Comparison of ENCODE assay signal across 8 cellular contexts in the genomic region with DNA sequence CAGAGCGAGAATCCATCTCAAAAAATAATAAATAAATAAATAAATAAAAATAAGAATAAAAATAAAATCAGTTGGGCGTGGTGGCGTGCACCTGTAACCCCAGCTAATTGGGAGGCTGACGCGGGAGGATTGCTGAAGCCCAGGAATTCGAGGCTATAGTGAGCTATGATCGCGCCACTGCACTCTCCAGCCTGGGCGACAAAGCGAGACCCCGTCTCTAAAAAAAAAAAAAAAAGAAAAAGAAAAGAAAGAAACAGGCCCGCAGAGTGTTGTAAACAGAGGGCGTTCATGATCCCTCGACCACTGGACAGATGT. TPM values are rescaled to one million over a fixed set of nuclear protein-coding genes. Genes with fewer than 3 reads are reported as not detected.
DNase-seq lines count a peak whose midpoint lies in the region; ATAC-seq and TF ChIP-seq lines count a peak whose summit lies in the region.

No MANE protein-coding gene starts in this region.

- POLR2A ChIA-PET in HCT116 (lab: Charles Lee), result interaction anchor here (0.7 to 2.4 kb wide), 10 partner anchors 10 to 996 kb away, joined by 3 to 14 read pairs (median 4); a partner anchor contains a TSS
- POLR2A ChIA-PET in activated CD4-positive, alpha-beta memory T cell treated with anti-CD3 and anti-CD28 coated beads, Interleukin-2, amount 10 ng/mL, durations not matched to agents 7 days and 5 days (lab: Charles Lee), result interaction anchor here (0.8 to 2.9 kb wide), 16 partner anchors 9 to 230 kb away, joined by 3 to 25 read pairs (median 5); a partner anchor contains a TSS

- RAD21 ChIA-PET in HCT116 (lab: Charles Lee; ENCODE audit: low non-redundant PET in 1 of 2, low total read pairs in 2 of 2, uncharacterized antibody in 2 of 2, unreplicated experiment in 2 of 2), result interaction anchor here (0.6 to 1.4 kb wide), 5 partner anchors 10 to 110 kb away, joined by 3 to 5 read pairs (median 3); no protein-coding TSS in a partner anchor

- no peak for TF ChIP-seq CTCF in HCT116 (IDR thresholded peaks at IDR 0.05 in 2 of 3, conservative IDR thresholded peaks at IDR 0.05 in 1 of 3; ENCODE audit: borderline replicate concordance in 1 of 3, insufficient read depth in 1 of 3, low read depth in 2 of 3, low read length in 2 of 3)

- peaks cover 5 to 13% of the 10 kb centered on the region in 2 experiments; a peak in 2 of 4 replicates for H3K36me3 ChIP-seq in HCT116 (ENCODE audit: control insufficient read depth in 1 of 2, insufficient read depth in 2 of 2, low read length in 2 of 2)

- no peaks in the 10 kb centered on the region for H4K20me1 ChIP-seq in HCT116 (ENCODE audit: insufficient read depth)

- H3K27ac Mint-ChIP-seq in activated CD4-positive, alpha-beta memory T cell treated with anti-CD3 and anti-CD28 coated beads, Interleukin-2, amount 10 ng/mL, durations not matched to agents 7 days and 5 days, result peak overlapping the region; percentile 76
- H3K27ac Mint-ChIP-seq in stimulated activated effector memory CD8-positive, alpha-beta T cell treated with anti-CD3 and anti-CD28 coated beads, Interleukin-12 subunit alpha, Interleukin-12 subunit beta, amount 100 ng/mL, for 72 hours, result peak overlapping the region; percentile 87

- no peaks in the 10 kb centered on the region for H3K27me3 ChIP-seq in HCT116 (ENCODE audit: insufficient read depth, low read length)

- peaks cover 17% of the 10 kb centered on the region for H3K36me3 Mint-ChIP-seq in activated CD4-positive, alpha-beta memory T cell treated with anti-CD3 and anti-CD28 coated beads, Interleukin-2, amount 10 ng/mL, durations not matched to agents 7 days and 5 days (ENCODE audit: low read depth)
- peaks cover 57% of the 10 kb centered on the region for H3K36me3 Mint-ChIP-seq in stimulated activated effector memory CD8-positive, alpha-beta T cell treated with anti-CD3 and anti-CD28 coated beads, Interleukin-12 subunit alpha, Interleukin-12 subunit beta, amount 100 ng/mL, for 72 hours

- intact Hi-C loops in HCT116 (cut with micrococcal nuclease), result loop anchor here (5.0 kb wide), 1 partner anchor 182 kb away; a partner anchor contains a TSS

- BruUV-seq in HCT116 (replicated peaks; lab: Mats Ljungman, UMichigan), result no TSS peak

- H3K9me3 Mint-ChIP-seq in activated CD4-positive, alpha-beta memory T cell treated with anti-CD3 and anti-CD28 coated beads, Interleukin-2, amount 10 ng/mL, durations not matched to agents 7 days and 5 days, result no peaks in the 10 kb centered on the region
- no peaks in the 10 kb centered on the region for H3K9me3 Mint-ChIP-seq in stimulated activated effector memory CD8-positive, alpha-beta T cell treated with anti-CD3 and anti-CD28 coated beads, Interleukin-12 subunit alpha, Interleukin-12 subunit beta, amount 100 ng/mL, for 72 hours

- TF ChIP-seq POLR2A in HCT116 (IDR thresholded peaks at IDR 0.05; ENCODE audit: borderline replicate concordance, extremely low read depth, insufficient read depth, insufficient read length), result no peak

- DNase-seq in HCT116 (ENCODE audit: low read depth, low spot score) (no peak), T-helper 9 cell (no peak), OCI-M1 (lab: John Stamatoyannopoulos, UW) (no peak)
- DNase-seq in activated CD4-positive, alpha-beta memory T cell treated with anti-CD3 and anti-CD28 coated beads, Interleukin-2, amount 10 ng/mL, durations not matched to agents 7 days and 5 days, result no peak
- DNase-seq in stimulated activated effector memory CD8-positive, alpha-beta T cell treated with anti-CD3 and anti-CD28 coated beads, Interleukin-12 subunit alpha, Interleukin-12 subunit beta, amount 100 ng/mL, for 72 hours (ENCODE audit: low spot score in 2 of 2), result no peak
- no peak for DNase-seq in stimulated activated CD4-positive, alpha-beta T cell treated with anti-CD3 and anti-CD28 coated beads, Interleukin-4, amount 100 ng/mL, for 4 hours

- H3K27me3 Mint-ChIP-seq in activated CD4-positive, alpha-beta memory T cell treated with anti-CD3 and anti-CD28 coated beads, Interleukin-2, amount 10 ng/mL, durations not matched to agents 7 days and 5 days, result no peaks in the 10 kb centered on the region

- H3K4me3 ChIP-seq in HCT116 (replicated peaks in 1 of 2; ENCODE audit: low read depth in 1 of 2, low read length in 2 of 2) (peak overlapping the region; percentile 53 to 60), iPS-11a (ENCODE audit: low read depth, low read length) (peak overlapping the region; percentile 54)

- H3K9ac ChIP-seq in HCT116 (ENCODE audit: low read length), result peak overlapping the region; percentile 90

- peak overlapping the region; percentile 99 for H3K27ac ChIP-seq in HCT116 (ENCODE audit: low read depth, low read length)

- no peaks in the 10 kb centered on the region for H3K9me3 ChIP-seq in HCT116 (ENCODE audit: control insufficient read depth in 1 of 2, insufficient read depth in 1 of 2, low read depth in 1 of 2, low read length in 2 of 2)

- no peak overlapping the region for H2AFZ ChIP-seq in HCT116 (ENCODE audit: low read depth, low read length, poor library complexity, severe bottlenecking)

- peak overlapping the region; percentile 96 for H3K4me2 ChIP-seq in HCT116 (ENCODE audit: low read length)

- H3K4me3 Mint-ChIP-seq in activated CD4-positive, alpha-beta memory T cell treated with anti-CD3 and anti-CD28 coated beads, Interleukin-2, amount 10 ng/mL, durations not matched to agents 7 days and 5 days, result peak overlapping the region; percentile 77
- H3K4me3 Mint-ChIP-seq in stimulated activated effector memory CD8-positive, alpha-beta T cell treated with anti-CD3 and anti-CD28 coated beads, Interleukin-12 subunit alpha, Interleukin-12 subunit beta, amount 100 ng/mL, for 72 hours, result peak overlapping the region; percentile 96

- no peak for ATAC-seq in HCT116
- ATAC-seq in stimulated activated effector memory CD8-positive, alpha-beta T cell treated with anti-CD3 and anti-CD28 coated beads, Interleukin-12 subunit alpha, Interleukin-12 subunit beta, amount 100 ng/mL, for 72 hours, result no peak
- ATAC-seq in HG03571 (IDR thresholded peaks at IDR 0.05; ENCODE audit: unreplicated experiment), result no peak

- H3K9me2 ChIP-seq in HCT116 (ENCODE audit: insufficient read depth), result no peaks in the 10 kb centered on the region

- peaks cover 43 to 85% of the 10 kb centered on the region in 2 experiments for H3K4me1 ChIP-seq in HCT116 (ENCODE audit: control insufficient read depth in 1 of 2, insufficient read depth in 2 of 2, low read length in 2 of 2)

- CTCF ChIA-PET in HCT116 (lab: Charles Lee), result interaction anchor here (0.7 to 2.1 kb wide), 19 partner anchors 8 to 226 kb away, joined by 3 to 21 read pairs (median 5); a partner anchor contains a TSS
- CTCF ChIA-PET in activated CD4-positive, alpha-beta memory T cell treated with anti-CD3 and anti-CD28 coated beads, Interleukin-2, amount 10 ng/mL, durations not matched to agents 7 days and 5 days (lab: Charles Lee), result interaction anchor here (0.6 to 3.8 kb wide), 40 partner anchors 8 to 1800 kb away, joined by 3 to 51 read pairs (median 4); a partner anchor contains a TSS

- no peak for TF ChIP-seq RAD21 in HCT116 (IDR thresholded peaks at IDR 0.05; ENCODE audit: low read depth)

- H3K79me2 ChIP-seq in HCT116 (ENCODE audit: insufficient read depth, low read length), result peaks cover 35% of the 10 kb centered on the region

- H3K4me1 Mint-ChIP-seq in activated CD4-positive, alpha-beta memory T cell treated with anti-CD3 and anti-CD28 coated beads, Interleukin-2, amount 10 ng/mL, durations not matched to agents 7 days and 5 days, result peaks cover 51% of the 10 kb centered on the region
- peaks cover 41% of the 10 kb centered on the region for H3K4me1 Mint-ChIP-seq in stimulated activated effector memory CD8-positive, alpha-beta T cell treated with anti-CD3 and anti-CD28 coated beads, Interleukin-12 subunit alpha, Interleukin-12 subunit beta, amount 100 ng/mL, for 72 hours

TF ChIP-seq in HCT116, 20 proteins besides CTCF, POLR2A, EP300 and RAD21 (continues in another document):
- TF ChIP-seq EZH2 (IDR thresholded peaks at IDR 0.05), result no peak
- TF ChIP-seq SP1 (IDR thresholded peaks at IDR 0.05; ENCODE audit: low read depth), result no peak
- TF ChIP-seq ZNF274 (IDR thresholded peaks at IDR 0.05; ENCODE audit: low read depth, low read length), result no peak
- no peak for TF ChIP-seq TCF7L2 (IDR thresholded peaks at IDR 0.05; ENCODE audit: borderline replicate concordance, extremely low read depth, insufficient read depth, insufficient read length)
- no peak for TF ChIP-seq JUND (IDR thresholded peaks at IDR 0.05)
- TF ChIP-seq, protein P1, sequence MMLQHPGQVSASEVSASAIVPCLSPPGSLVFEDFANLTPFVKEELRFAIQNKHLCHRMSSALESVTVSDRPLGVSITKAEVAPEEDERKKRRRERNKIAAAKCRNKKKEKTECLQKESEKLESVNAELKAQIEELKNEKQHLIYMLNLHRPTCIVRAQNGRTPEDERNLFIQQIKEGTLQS (IDR thresholded peaks at IDR 0.05), result no peak
- no peak for TF ChIP-seq SIN3A (IDR thresholded peaks at IDR 0.05; ENCODE audit: low read depth)
- no peak for TF ChIP-seq CBX3 (IDR thresholded peaks at IDR 0.05; ENCODE audit: low read depth)
- TF ChIP-seq EGR1 (IDR thresholded peaks at IDR 0.05; ENCODE audit: low read depth), result no peak
- TF ChIP-seq EZH2phosphoT487 (IDR thresholded peaks at IDR 0.05; ENCODE audit: borderline replicate concordance), result no peak
- no peak for TF ChIP-seq CEBPB (IDR thresholded peaks at IDR 0.05; ENCODE audit: low read depth)
- TF ChIP-seq SRF (IDR thresholded peaks at IDR 0.05; ENCODE audit: low read depth), result no peak
- TF ChIP-seq POLR2AphosphoS5 (IDR thresholded peaks at IDR 0.05; ENCODE audit: low read depth, low read length), result no peak

RNA-seq across cellular contexts. Expression of a gene that starts 5.4 kb away (rescaled TPM):
- 30.3 TPM for total RNA-seq in HCT116 (2021; ENCODE audit: unreplicated experiment)
- 44.7 and 48.8 TPM in 2 replicates for polyA plus RNA-seq in HCT116 (2012)
- total RNA-seq in activated CD4-positive, alpha-beta memory T cell treated with anti-CD3 and anti-CD28 coated beads, Interleukin-2, amount 10 ng/mL, durations not matched to agents 7 days and 5 days, result 10 to 100 TPM; 10.6 to 10.7 TPM

RNA-seq across cellular contexts. Expression of a gene that starts 7.2 kb away (rescaled TPM):
- 4.8 TPM for total RNA-seq in HCT116 (2021; ENCODE audit: unreplicated experiment)
- polyA plus RNA-seq in HCT116 (2012), result 4.8 and 5.1 TPM in 2 replicates
- total RNA-seq in activated CD4-positive, alpha-beta memory T cell treated with anti-CD3 and anti-CD28 coated beads, Interleukin-2, amount 10 ng/mL, durations not matched to agents 7 days and 5 days, result 1 to 10 TPM; 1.1 to 1.5 TPM

RNA-seq across cellular contexts. Expression of a gene that starts 23.7 kb away (rescaled TPM):
- total RNA-seq in HCT116 (2021; ENCODE audit: unreplicated experiment), result 32.4 TPM
- 34.9 and 41.4 TPM in 2 replicates for polyA plus RNA-seq in HCT116 (2012)
- total RNA-seq in activated CD4-positive, alpha-beta memory T cell treated with anti-CD3 and anti-CD28 coated beads, Interleukin-2, amount 10 ng/mL, durations not matched to agents 7 days and 5 days, result 10 to 100 TPM; 18.0 to 20.3 TPM

RNA-seq across cellular contexts. Expression of a gene that starts 30.4 kb away (rescaled TPM):
- 0.74 TPM for total RNA-seq in HCT116 (2021; ENCODE audit: unreplicated experiment)
- 0.61 and 0.77 TPM in 2 replicates for polyA plus RNA-seq in HCT116 (2012)
- under 1 TPM; 0.10 TPM for total RNA-seq in activated CD4-positive, alpha-beta memory T cell treated with anti-CD3 and anti-CD28 coated beads, Interleukin-2, amount 10 ng/mL, durations not matched to agents 7 days and 5 days

RNA-seq across cellular contexts. Expression of a gene that starts 45.1 kb away (rescaled TPM):
- total RNA-seq in HCT116 (2021; ENCODE audit: unreplicated experiment), result 113 TPM
- polyA plus RNA-seq in HCT116 (2012), result 330 and 425 TPM in 2 replicates
- total RNA-seq in activated CD4-positive, alpha-beta memory T cell treated with anti-CD3 and anti-CD28 coated beads, Interleukin-2, amount 10 ng/mL, durations not matched to agents 7 days and 5 days, result 10 to 100 TPM; 20.1 to 20.5 TPM
